In the genomic region with DNA sequence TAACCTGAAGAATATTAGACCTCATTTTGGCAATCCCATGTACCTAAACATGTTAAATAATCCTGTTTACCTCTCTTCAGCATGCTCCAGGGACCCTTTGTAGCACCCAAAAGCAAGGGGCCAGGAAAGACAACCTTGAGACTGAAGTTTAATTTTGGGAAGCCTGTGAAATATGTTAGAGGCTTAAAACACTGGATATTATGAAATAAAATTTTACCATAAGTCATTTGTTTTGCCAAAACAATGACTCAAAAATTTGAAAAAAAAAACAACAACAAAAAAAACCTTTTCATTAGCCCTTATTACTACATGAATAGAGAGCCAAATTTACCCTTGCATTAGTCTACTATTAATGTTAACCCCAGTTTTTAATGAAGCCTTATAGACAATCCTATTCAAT, we compare ENCODE assay signal across 31 cellular contexts.
"Had no signal": no experiment of that assay in that cellular context is flagged by ENCODE, and none has a peak within 500 bp of the region (broad histone marks: within the 10 kb centered on the region; RNA-seq: fewer than 3 reads in every experiment).

No MANE protein-coding gene starts in this region.

- DNase-seq: activated B cell treated with CpG ODN at 0.5 μM for 24 hours; activated CD4-positive, alpha-beta memory T cell treated with anti-CD3 and anti-CD28 coated beads for 36 hours; activated CD4-positive, alpha-beta T cell treated with anti-CD3 and anti-CD28 coated beads for 4 hours; activated CD4-positive, alpha-beta T cell treated with anti-CD3 and anti-CD28 coated beads, Interleukin-2, amount 10 ng/mL, durations not matched to agents 24 days and 14 days; activated CD4-positive, alpha-beta T cell treated with anti-CD3 and anti-CD28 coated beads, Interleukin-2, amount 50 U/mL, for 1 hour; activated CD4-positive, alpha-beta T cell treated with anti-CD3 and anti-CD28 coated beads, Interleukin-2, amount 50 U/mL, for 4 hours; activated CD4-positive, CD25-positive, alpha-beta regulatory T cell treated with anti-CD3 and anti-CD28 coated beads, Interleukin-2, amount 50 U/mL, for 72 hours; activated CD8-positive, alpha-beta memory T cell treated with anti-CD3 and anti-CD28 coated beads, Interleukin-2, amount 50 U/mL, for 4 hours; activated CD8-positive, alpha-beta T cell treated with anti-CD3 and anti-CD28 coated beads for 36 hours; activated effector memory CD4-positive, alpha-beta T cell treated with anti-CD3 and anti-CD28 coated beads, Interleukin-2, amount 50 U/mL, for 16 hours; activated gamma-delta T cell treated with Interleukin-2 at 50 U/mL for 16 hours; activated naive CD4-positive, alpha-beta T cell; activated naive CD4-positive, alpha-beta T cell treated with anti-CD3 and anti-CD28 coated beads, Interleukin-2, amount 10 ng/mL, durations not matched to agents 7 days and 5 days; activated naive CD8-positive, alpha-beta T cell treated with anti-CD3 and anti-CD28 coated beads, Interleukin-2, amount 10 ng/mL, durations not matched to agents 7 days and 5 days; activated naive CD8-positive, alpha-beta T cell treated with anti-CD3 and anti-CD28 coated beads, Interleukin-2, amount 50 U/mL, for 24 hours; activated T-cell treated with anti-CD3 and anti-CD28 coated beads for 4 hours; activated T-cell treated with anti-CD3 and anti-CD28 coated beads, Interleukin-2, amount 50 U/mL, for 1 hour; activated T-cell treated with anti-CD3 and anti-CD28 coated beads, Interleukin-2, amount 50 U/mL, for 4 hours; activated T-cell treated with anti-CD3 and anti-CD28 coated beads, Interleukin-2, amount 50 U/mL, for 72 hours; aorta; body of pancreas; brain microvascular endothelial cell; central memory CD4-positive, alpha-beta T cell; T-helper 2 cell; T-helper 9 cell had no signal

- H3K36me3 ChIP-seq: brain microvascular endothelial cell, breast epithelium had no signal

- H3K4me1 ChIP-seq: breast epithelium had no signal

- FAIRE-seq: astrocyte, colon, TTC549 had no signal

- H3K27ac ChIP-seq: body of pancreas, brain microvascular endothelial cell, breast epithelium, VCaP had no signal

- H3K27me3 ChIP-seq: body of pancreas, brain microvascular endothelial cell, breast epithelium had no signal

- H3K4me3 ChIP-seq: body of pancreas, breast epithelium had no signal

- ATAC-seq: activated CD8-positive, alpha-beta T cell treated with anti-CD3 and anti-CD28 coated beads for 36 hours; activated naive CD8-positive, alpha-beta T cell treated with anti-CD3 and anti-CD28 coated beads, Interleukin-2, amount 50 U/mL, for 24 hours; activated T-cell treated with anti-CD3 and anti-CD28 coated beads, Interleukin-2, amount 50 U/mL, for 4 hours; activated T-cell treated with anti-CD3 and anti-CD28 coated beads, Interleukin-2, amount 50 U/mL, for 72 hours; activated T-helper 17 cell treated with anti-CD3 and anti-CD28 coated beads, Interleukin-2, amount 50 U/mL, for 72 hours; body of pancreas had no signal
